In the genomic region with DNA sequence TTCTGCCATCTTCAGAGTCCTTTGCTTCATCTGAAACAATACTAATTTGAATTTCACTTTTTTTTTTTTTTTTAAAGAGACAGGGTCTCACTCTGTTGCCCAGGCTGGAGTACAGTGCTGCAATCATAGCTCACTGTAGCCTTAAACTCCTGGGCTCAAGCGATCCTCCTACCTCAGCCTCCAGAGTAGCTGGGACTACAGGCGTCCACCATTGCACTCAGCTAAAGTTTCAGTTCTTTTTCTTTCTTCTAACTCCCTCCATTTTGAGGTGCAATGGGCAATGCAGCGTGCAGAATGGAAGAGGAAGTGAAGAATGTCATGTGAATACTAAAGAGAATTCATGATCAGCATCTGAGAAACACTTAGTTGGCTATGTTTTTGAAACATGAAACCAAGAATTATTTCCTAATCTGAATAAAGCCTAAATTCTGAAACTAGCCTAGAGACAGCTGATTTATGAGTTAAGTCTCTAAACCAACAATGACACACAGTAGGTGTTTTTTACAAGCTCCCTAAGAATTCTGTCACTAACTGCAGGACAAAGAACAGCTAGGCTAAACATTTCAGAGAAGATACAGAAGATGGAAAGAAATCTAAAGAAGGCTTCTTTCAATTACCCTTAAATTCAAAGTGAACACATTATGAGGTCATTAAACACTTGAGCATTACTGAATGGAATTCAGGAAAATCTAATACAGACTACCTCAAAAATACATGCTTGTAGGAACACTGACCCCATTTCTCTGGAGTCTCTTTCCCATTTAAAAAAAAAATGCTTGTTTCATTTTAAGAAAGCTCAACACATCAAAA, we compare ENCODE assay signal across 7 cellular contexts. TPM values are rescaled to one million over a fixed set of nuclear protein-coding genes. Genes with fewer than 3 reads are reported as not detected.
DNase-seq lines count a peak whose midpoint lies in the region; ATAC-seq and TF ChIP-seq lines count a peak whose summit lies in the region.

No MANE protein-coding gene starts in this region.

- peaks cover 23% of the 10 kb centered on the region for H3K79me2 ChIP-seq in osteoblast (ENCODE audit: insufficient read depth, low read length)

- H3K27me3 ChIP-seq in Peyer's patch (no peaks in the 10 kb centered on the region), osteoblast (ENCODE audit: insufficient read depth, low read length) (no peaks in the 10 kb centered on the region)

- H2AFZ ChIP-seq in osteoblast (ENCODE audit: low read length), result no peak overlapping the region

- H3K4me1 ChIP-seq in Peyer's patch (peaks cover 0 to 15% (median 2%) of the 10 kb centered on the region in 4 donors), osteoblast (ENCODE audit: insufficient read depth, low read length) (peaks cover 11% of the 10 kb centered on the region)

- no peak for TF ChIP-seq CTCF in Peyer's patch (IDR thresholded peaks at IDR 0.05)
- TF ChIP-seq CTCF in osteoblast (IDR thresholded peaks at IDR 0.05; ENCODE audit: extremely low read depth, low read depth, low read length), result no peak

- H3K9me3 ChIP-seq in Peyer's patch, result no peaks in the 10 kb centered on the region
- H3K9me3 ChIP-seq in osteoblast (ENCODE audit: low read depth, low read length), result no peaks in the 10 kb centered on the region

- no peak overlapping the region for H3K4me2 ChIP-seq in osteoblast (ENCODE audit: insufficient read depth, low read length)

- H3K36me3 ChIP-seq in Peyer's patch (peaks cover 0 to 72% (median 4%) of the 10 kb centered on the region in 3 donors), osteoblast (ENCODE audit: insufficient read depth, low read length) (peaks cover 40% of the 10 kb centered on the region)

- H3K27ac ChIP-seq in Peyer's patch, result peak overlapping the region in 1 of 4 donors; percentile 48
- H3K27ac ChIP-seq in osteoblast (ENCODE audit: low read depth, low read length), result no peak overlapping the region

- DNase-seq in Peyer's patch (peak in 2 of 3 donors; percentile 63), osteoblast (ENCODE audit: insufficient read length, low spot score, missing footprints) (peak; percentile 21), NCI-H1417 treated with DMSO at 0.1 percent for 48 hours (lab: John Stamatoyannopoulos, UW) (no peak), iPS-NIHi7 (ENCODE audit: extremely low spot score) (no peak), activated gamma-delta T cell (lab: John Stamatoyannopoulos, UW) (no peak)

- no peak for TF ChIP-seq POLR2A in Peyer's patch (IDR thresholded peaks at IDR 0.05)

- ATAC-seq in GM19023 (IDR thresholded peaks at IDR 0.05; ENCODE audit: unreplicated experiment) (peak; percentile 74), HG02798 (IDR thresholded peaks at IDR 0.05; ENCODE audit: poor library complexity, unreplicated experiment) (peak; percentile 88)

- H4K20me1 ChIP-seq in osteoblast (ENCODE audit: insufficient read depth, low read length), result peaks cover 17% of the 10 kb centered on the region

- H3K4me3 ChIP-seq in Peyer's patch, result no peak overlapping the region
- no peak overlapping the region for H3K4me3 ChIP-seq in osteoblast (ENCODE audit: insufficient read depth, low read length)

RNA-seq across cellular contexts. Expression of gene SNN, which starts 21.0 kb away (rescaled TPM):
- total RNA-seq in Peyer's patch, result 1 to 10 TPM; 4.2 to 5.0 (median 4.5) TPM
- total RNA-seq in osteoblast, result 13.0 and 13.8 TPM in 2 replicates

RNA-seq across cellular contexts. Expression of gene TXNDC11, which starts 53.4 kb away (rescaled TPM):
- total RNA-seq in Peyer's patch (10 to 100 TPM; 69.3 to 89.4 (median 76.9) TPM), osteoblast (26.1 and 28.3 TPM in 2 replicates)

Comparison
In these comparisons a context has a peak if more than half of its experiments do, and no peak if none do; other contexts are left out.
1. DNase-seq: peak in Peyer's patch (2 of 3) and osteoblast (single experiment); none in NCI-H1417 treated with DMSO at 0.1 percent for 48 hours (single experiment), iPS-NIHi7 (single experiment) and activated gamma-delta T cell (single experiment).